ENCODE assay signal across 1 cellular context in the genomic region with DNA sequence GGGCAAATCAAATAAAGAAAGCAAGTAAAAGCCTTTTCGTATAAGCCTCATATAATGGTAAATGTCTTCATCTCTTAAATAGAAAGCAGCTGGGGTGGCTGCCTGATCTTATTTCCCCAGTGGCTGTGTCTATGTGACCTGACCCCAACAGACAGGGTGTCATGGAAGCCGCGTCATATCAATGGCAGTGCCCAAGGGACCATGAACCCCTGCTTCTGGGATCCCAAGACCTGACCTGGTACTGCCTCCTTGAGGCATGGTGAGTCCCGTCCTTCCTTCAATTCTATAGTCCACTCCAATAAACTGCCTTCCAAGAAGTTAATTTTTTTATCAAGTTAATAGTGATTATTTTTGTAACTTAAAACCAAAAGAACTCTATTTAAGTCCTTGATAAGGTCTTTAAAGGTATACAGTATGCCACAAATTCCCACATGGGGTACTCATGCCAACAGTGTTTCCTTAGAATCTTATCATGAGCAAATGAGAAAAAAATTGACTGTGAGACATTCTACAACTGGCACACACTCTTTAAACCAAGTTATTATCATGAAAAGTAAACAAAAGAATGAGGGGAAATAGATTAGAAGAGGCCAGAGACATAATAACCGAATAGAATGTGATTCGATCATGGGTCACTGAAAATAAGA.
TF ChIP-seq lines count a peak whose summit lies in the region.

No MANE protein-coding gene starts in this region.

TF ChIP-seq in IMR-90, 13 proteins besides CTCF, POLR2A, EP300 and RAD21:
- TF ChIP-seq FOS (IDR thresholded peaks at IDR 0.05; ENCODE audit: low read depth, low read length) = no peak
- TF ChIP-seq RFX5 (IDR thresholded peaks at IDR 0.05; ENCODE audit: low read depth, low read length) = no peak
- no peak for TF ChIP-seq SMC3 (IDR thresholded peaks at IDR 0.05; ENCODE audit: low read depth, low read length)
- no peak for TF ChIP-seq CHD1 (IDR thresholded peaks at IDR 0.05; ENCODE audit: low read depth, low read length)
- no peak for TF ChIP-seq MXI1 (IDR thresholded peaks at IDR 0.05; ENCODE audit: borderline replicate concordance, low read depth, low read length)
- TF ChIP-seq USF2 (IDR thresholded peaks at IDR 0.05; ENCODE audit: low read depth, low read length) = no peak
- no peak for TF ChIP-seq BHLHE40 (IDR thresholded peaks at IDR 0.05; ENCODE audit: low read depth, low read length)
- no peak for TF ChIP-seq CEBPB (IDR thresholded peaks at IDR 0.05; ENCODE audit: low read depth, low read length)
- TF ChIP-seq RCOR1 (IDR thresholded peaks at IDR 0.05; ENCODE audit: insufficient replicate concordance, low read length) = no peak
- TF ChIP-seq ELK1 (IDR thresholded peaks at IDR 0.05; ENCODE audit: borderline replicate concordance, low read depth, low read length) = no peak
- no peak for TF ChIP-seq MAFK (IDR thresholded peaks at IDR 0.05; ENCODE audit: low read depth, low read length)
- TF ChIP-seq MAZ (IDR thresholded peaks at IDR 0.05; ENCODE audit: borderline replicate concordance, low read depth, low read length) = no peak
- TF ChIP-seq NFE2L2 (IDR thresholded peaks at IDR 0.05; ENCODE audit: low read depth, low read length) = no peak
